Comparison of ENCODE assay signal across 1 cellular context in genomic region chr4:153520871-153521329, GRCh38.
TF ChIP-seq lines count a peak whose summit lies in the region.

No MANE protein-coding gene starts in this region.

TF ChIP-seq in HEK293, 187 proteins besides CTCF, POLR2A, EP300 and RAD21 (continued from another document):
- TF ChIP-seq REST (tag by site-specific recombination; IDR thresholded peaks at IDR 0.05) (peak; percentile 83), KLF1 (tag by site-specific recombination; IDR thresholded peaks at IDR 0.05) (0 out of 2 replicates have a peak, but pooled peaks have one; percentile 17), ZSCAN4 (tag by site-specific recombination; IDR thresholded peaks at IDR 0.05) (no peak), WT1 (tag by site-specific recombination; IDR thresholded peaks at IDR 0.05) (peak; percentile 98), ZNF394 (tag by site-specific recombination; IDR thresholded peaks at IDR 0.05; ENCODE audit: borderline replicate concordance) (peak; percentile 26; the same call in 1 of the 2 replicates)
